ENCODE assay signal across 24 cellular contexts in the genomic region with DNA sequence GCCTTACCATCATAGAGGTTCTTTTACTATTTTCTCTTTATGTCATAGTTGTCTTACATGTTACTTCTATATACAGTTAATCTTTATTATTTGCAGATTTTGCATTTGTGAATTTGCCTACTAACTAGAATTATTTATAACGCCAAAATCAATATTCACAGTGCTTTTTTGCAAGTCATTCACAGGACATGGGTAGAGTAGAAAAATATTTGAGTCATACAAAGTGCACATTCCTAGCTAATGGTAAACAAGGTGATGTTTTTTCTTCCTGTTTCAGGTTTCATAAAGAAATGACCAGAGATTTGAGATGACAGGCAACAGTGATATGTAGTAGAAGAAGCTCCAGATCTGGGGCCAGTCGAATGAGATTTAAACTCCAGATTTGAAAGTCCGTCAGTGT. TPM values are rescaled to one million over a fixed set of nuclear protein-coding genes. Genes with fewer than 3 reads are reported as not detected.
"Had no signal": no experiment of that assay in that cellular context is flagged by ENCODE, and none has a peak within 500 bp of the region (broad histone marks: within the 10 kb centered on the region; RNA-seq: fewer than 3 reads in every experiment).

No MANE protein-coding gene starts in this region.

- H3K9me3 ChIP-seq: SJCRH30 had no signal

- DNase-seq: Karpas-422, KG1, MG63, NCI-H1092, NCI-H1105 treated with DMSO at 0.1 percent for 48 hours, NCI-H1417 treated with DMSO at 0.1 percent for 48 hours, NCI-H187, NCI-H2029, NCI-H2081 treated with DMSO at 0.1 percent for 48 hours, NCI-H2171, NCI-H226, NCI-H446, NCI-H510A, NCI-H524 treated with DMSO at 0.1 percent for 48 hours, NCI-H69, NCI-H774, Peyer's patch, SHP77 treated with DMSO at 0.1 percent for 48 hours, SJCRH30, T-helper 1 cell had no signal

- H3K27ac ChIP-seq: Peyer's patch, SJCRH30 had no signal

- H3K36me3 ChIP-seq: MG63, Peyer's patch, SJCRH30 had no signal

- H3K4me1 ChIP-seq: Peyer's patch, SJCRH30 had no signal

- H3K27me3 ChIP-seq: Peyer's patch, SJCRH30 had no signal

- ATAC-seq: Right ventricle myocardium inferior, SK-N-SH treated with all-trans-retinoic acid at 6 μM for 48 hours had no signal

- H3K4me3 ChIP-seq: MG63, Peyer's patch, SJCRH30 had no signal

RNA-seq across cellular contexts. Expression of gene OR2Y1, which starts 30.0 kb away (rescaled TPM):
- total RNA-seq: HT1080, Peyer's patch, Right ventricle myocardium inferior, RPMI7951, SJCRH30 had no signal
